In the genomic region with DNA sequence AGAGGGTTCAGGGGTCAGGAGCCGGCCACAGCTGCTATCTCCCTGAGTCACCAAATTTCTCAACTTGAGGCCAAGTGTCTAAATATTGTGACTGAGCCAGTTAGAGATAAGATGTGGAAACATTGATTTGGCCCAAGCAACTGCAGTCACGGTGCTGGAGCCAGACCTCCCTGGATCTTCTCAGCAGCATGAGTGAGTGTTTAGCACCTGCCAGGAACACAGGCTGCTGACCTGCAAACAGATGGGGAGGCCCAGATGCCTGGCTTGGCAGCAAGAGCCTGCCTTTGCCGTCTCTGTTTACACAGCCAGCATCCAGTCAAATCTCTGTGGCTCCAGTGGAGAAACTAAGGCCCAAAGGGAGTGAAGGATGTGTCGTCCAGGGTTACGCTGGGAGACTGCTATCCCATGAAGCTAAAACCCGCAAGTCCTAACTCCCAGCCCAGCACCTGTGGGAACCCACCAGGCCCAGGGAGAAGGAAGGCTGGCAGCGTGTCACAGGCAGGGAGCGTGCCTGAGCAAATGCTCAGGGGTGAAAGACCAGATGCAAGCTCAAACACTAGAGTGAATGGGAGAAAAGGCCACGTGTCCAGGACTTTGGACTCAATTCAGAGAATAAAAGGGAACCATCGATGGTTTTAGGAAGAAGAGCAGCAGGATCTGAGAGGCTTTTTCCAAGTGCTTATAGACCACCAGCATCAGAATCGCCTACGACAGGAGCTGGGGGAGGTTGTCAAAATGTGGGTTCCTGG, we compare ENCODE assay signal across 1 cellular context.
A peak's percentile ranks its signal among the peaks of the same experiment; 100 is the strongest.
TF ChIP-seq lines count a peak whose summit lies in the region.

No MANE protein-coding gene starts in this region.

TF ChIP-seq in HepG2, 621 proteins besides CTCF, POLR2A, EP300 and RAD21 (continued from another document and continues in another):
- TF ChIP-seq BRD4 (CRISPR knock-in tag; IDR thresholded peaks at IDR 0.05), result peak; percentile 75; the same call in 1 of the 2 replicates
- peak; percentile 61 for TF ChIP-seq JUND (CRISPR knock-in tag; IDR thresholded peaks at IDR 0.05)
- TF ChIP-seq HNRNPH1 (optimal IDR thresholded peaks at IDR 0.05; ENCODE audit: low read depth, low read length), result no peak
- TF ChIP-seq, protein P1, sequence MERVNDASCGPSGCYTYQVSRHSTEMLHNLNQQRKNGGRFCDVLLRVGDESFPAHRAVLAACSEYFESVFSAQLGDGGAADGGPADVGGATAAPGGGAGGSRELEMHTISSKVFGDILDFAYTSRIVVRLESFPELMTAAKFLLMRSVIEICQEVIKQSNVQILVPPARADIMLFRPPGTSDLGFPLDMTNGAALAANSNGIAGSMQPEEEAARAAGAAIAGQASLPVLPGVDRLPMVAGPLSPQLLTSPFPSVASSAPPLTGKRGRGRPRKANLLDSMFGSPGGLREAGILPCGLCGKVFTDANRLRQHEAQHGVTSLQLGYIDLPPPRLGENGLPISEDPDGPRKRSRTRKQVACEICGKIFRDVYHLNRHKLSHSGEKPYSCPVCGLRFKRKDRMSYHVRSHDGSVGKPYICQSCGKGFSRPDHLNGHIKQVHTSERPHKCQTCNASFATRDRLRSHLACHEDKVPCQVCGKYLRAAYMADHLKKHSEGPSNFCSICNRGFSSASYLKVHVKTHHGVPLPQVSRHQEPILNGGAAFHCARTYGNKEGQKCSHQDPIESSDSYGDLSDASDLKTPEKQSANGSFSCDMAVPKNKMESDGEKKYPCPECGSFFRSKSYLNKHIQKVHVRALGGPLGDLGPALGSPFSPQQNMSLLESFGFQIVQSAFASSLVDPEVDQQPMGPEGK (CRISPR knock-in tag; IDR thresholded peaks at IDR 0.05), result peak; percentile 70
- TF ChIP-seq ZSCAN21 (CRISPR knock-in tag; IDR thresholded peaks at IDR 0.05; ENCODE audit: borderline replicate concordance), result peak; percentile 92; the same call in 1 of the 2 replicates
- TF ChIP-seq, protein P2, sequence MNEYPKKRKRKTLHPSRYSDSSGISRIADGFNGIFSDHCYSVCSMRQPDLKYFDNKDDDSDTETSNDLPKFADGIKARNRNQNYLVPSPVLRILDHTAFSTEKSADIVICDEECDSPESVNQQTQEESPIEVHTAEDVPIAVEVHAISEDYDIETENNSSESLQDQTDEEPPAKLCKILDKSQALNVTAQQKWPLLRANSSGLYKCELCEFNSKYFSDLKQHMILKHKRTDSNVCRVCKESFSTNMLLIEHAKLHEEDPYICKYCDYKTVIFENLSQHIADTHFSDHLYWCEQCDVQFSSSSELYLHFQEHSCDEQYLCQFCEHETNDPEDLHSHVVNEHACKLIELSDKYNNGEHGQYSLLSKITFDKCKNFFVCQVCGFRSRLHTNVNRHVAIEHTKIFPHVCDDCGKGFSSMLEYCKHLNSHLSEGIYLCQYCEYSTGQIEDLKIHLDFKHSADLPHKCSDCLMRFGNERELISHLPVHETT (CRISPR knock-in tag; conservative IDR thresholded peaks at IDR 0.05), result peak; percentile 31; the same call in 1 of the 2 replicates
- no peak for TF ChIP-seq SRSF9 (IDR thresholded peaks at IDR 0.05; ENCODE audit: borderline replicate concordance, insufficient read depth, low read depth, low read length, poor library complexity, severe bottlenecking)
- TF ChIP-seq, protein P3, sequence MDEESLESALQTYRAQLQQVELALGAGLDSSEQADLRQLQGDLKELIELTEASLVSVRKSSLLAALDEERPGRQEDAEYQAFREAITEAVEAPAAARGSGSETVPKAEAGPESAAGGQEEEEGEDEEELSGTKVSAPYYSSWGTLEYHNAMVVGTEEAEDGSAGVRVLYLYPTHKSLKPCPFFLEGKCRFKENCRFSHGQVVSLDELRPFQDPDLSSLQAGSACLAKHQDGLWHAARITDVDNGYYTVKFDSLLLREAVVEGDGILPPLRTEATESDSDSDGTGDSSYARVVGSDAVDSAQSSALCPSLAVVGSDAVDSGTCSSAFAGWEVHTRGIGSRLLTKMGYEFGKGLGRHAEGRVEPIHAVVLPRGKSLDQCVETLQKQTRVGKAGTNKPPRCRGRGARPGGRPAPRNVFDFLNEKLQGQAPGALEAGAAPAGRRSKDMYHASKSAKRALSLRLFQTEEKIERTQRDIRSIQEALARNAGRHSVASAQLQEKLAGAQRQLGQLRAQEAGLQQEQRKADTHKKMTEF (CRISPR knock-in tag; IDR thresholded peaks at IDR 0.05), result peak; percentile 96
- peak; percentile 65 for TF ChIP-seq DNMT1 (CRISPR knock-in tag; IDR thresholded peaks at IDR 0.05)
- TF ChIP-seq ZKSCAN8 (CRISPR knock-in tag; IDR thresholded peaks at IDR 0.05; ENCODE audit: borderline replicate concordance), result peak; percentile 84; the same call in 1 of the 2 replicates
- TF ChIP-seq, protein P4, sequence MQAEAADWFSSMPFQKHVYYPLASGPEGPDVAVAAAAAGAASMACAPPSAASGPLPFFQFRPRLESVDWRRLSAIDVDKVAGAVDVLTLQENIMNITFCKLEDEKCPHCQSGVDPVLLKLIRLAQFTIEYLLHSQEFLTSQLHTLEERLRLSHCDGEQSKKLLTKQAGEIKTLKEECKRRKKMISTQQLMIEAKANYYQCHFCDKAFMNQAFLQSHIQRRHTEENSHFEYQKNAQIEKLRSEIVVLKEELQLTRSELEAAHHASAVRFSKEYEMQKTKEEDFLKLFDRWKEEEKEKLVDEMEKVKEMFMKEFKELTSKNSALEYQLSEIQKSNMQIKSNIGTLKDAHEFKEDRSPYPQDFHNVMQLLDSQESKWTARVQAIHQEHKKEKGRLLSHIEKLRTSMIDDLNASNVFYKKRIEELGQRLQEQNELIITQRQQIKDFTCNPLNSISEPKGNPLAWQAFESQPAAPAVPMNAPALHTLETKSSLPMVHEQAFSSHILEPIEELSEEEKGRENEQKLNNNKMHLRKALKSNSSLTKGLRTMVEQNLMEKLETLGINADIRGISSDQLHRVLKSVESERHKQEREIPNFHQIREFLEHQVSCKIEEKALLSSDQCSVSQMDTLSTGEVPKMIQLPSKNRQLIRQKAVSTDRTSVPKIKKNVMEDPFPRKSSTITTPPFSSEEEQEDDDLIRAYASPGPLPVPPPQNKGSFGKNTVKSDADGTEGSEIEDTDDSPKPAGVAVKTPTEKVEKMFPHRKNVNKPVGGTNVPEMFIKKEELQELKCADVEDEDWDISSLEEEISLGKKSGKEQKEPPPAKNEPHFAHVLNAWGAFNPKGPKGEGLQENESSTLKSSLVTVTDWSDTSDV (CRISPR knock-in tag; IDR thresholded peaks at IDR 0.05), result peak; percentile 96
- peak; percentile 92; the same call in 1 of the 2 replicates for TF ChIP-seq GTF3A (CRISPR knock-in tag; conservative IDR thresholded peaks at IDR 0.05)
- TF ChIP-seq, protein P5, sequence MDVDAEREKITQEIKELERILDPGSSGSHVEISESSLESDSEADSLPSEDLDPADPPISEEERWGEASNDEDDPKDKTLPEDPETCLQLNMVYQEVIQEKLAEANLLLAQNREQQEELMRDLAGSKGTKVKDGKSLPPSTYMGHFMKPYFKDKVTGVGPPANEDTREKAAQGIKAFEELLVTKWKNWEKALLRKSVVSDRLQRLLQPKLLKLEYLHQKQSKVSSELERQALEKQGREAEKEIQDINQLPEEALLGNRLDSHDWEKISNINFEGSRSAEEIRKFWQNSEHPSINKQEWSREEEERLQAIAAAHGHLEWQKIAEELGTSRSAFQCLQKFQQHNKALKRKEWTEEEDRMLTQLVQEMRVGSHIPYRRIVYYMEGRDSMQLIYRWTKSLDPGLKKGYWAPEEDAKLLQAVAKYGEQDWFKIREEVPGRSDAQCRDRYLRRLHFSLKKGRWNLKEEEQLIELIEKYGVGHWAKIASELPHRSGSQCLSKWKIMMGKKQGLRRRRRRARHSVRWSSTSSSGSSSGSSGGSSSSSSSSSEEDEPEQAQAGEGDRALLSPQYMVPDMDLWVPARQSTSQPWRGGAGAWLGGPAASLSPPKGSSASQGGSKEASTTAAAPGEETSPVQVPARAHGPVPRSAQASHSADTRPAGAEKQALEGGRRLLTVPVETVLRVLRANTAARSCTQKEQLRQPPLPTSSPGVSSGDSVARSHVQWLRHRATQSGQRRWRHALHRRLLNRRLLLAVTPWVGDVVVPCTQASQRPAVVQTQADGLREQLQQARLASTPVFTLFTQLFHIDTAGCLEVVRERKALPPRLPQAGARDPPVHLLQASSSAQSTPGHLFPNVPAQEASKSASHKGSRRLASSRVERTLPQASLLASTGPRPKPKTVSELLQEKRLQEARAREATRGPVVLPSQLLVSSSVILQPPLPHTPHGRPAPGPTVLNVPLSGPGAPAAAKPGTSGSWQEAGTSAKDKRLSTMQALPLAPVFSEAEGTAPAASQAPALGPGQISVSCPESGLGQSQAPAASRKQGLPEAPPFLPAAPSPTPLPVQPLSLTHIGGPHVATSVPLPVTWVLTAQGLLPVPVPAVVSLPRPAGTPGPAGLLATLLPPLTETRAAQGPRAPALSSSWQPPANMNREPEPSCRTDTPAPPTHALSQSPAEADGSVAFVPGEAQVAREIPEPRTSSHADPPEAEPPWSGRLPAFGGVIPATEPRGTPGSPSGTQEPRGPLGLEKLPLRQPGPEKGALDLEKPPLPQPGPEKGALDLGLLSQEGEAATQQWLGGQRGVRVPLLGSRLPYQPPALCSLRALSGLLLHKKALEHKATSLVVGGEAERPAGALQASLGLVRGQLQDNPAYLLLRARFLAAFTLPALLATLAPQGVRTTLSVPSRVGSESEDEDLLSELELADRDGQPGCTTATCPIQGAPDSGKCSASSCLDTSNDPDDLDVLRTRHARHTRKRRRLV (CRISPR knock-in tag; IDR thresholded peaks at IDR 0.05), result peak; percentile 81; the same call in 1 of the 2 replicates
- TF ChIP-seq MEF2D (CRISPR knock-in tag; IDR thresholded peaks at IDR 0.05), result peak; percentile 82; the same call in 1 of the 2 replicates
- peak; percentile 76; the same call in 1 of the 2 replicates for TF ChIP-seq ZNF510 (CRISPR knock-in tag; IDR thresholded peaks at IDR 0.05; ENCODE audit: low read depth)
- no peak for TF ChIP-seq MATR3 (CRISPR knock-in tag; IDR thresholded peaks at IDR 0.05)
- TF ChIP-seq, protein P6, sequence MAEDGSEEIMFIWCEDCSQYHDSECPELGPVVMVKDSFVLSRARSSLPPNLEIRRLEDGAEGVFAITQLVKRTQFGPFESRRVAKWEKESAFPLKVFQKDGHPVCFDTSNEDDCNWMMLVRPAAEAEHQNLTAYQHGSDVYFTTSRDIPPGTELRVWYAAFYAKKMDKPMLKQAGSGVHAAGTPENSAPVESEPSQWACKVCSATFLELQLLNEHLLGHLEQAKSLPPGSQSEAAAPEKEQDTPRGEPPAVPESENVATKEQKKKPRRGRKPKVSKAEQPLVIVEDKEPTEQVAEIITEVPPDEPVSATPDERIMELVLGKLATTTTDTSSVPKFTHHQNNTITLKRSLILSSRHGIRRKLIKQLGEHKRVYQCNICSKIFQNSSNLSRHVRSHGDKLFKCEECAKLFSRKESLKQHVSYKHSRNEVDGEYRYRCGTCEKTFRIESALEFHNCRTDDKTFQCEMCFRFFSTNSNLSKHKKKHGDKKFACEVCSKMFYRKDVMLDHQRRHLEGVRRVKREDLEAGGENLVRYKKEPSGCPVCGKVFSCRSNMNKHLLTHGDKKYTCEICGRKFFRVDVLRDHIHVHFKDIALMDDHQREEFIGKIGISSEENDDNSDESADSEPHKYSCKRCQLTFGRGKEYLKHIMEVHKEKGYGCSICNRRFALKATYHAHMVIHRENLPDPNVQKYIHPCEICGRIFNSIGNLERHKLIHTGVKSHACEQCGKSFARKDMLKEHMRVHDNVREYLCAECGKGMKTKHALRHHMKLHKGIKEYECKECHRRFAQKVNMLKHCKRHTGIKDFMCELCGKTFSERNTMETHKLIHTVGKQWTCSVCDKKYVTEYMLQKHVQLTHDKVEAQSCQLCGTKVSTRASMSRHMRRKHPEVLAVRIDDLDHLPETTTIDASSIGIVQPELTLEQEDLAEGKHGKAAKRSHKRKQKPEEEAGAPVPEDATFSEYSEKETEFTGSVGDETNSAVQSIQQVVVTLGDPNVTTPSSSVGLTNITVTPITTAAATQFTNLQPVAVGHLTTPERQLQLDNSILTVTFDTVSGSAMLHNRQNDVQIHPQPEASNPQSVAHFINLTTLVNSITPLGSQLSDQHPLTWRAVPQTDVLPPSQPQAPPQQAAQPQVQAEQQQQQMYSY (CRISPR knock-in tag; IDR thresholded peaks at IDR 0.05), result peak; percentile 83
- peak; percentile 95; the same call in 1 of the 2 replicates for TF ChIP-seq ZNF546 (CRISPR knock-in tag; conservative IDR thresholded peaks at IDR 0.05)
- peak; percentile 99 for TF ChIP-seq NRL (CRISPR knock-in tag; IDR thresholded peaks at IDR 0.05; ENCODE audit: borderline replicate concordance)
- peak; percentile 86 for TF ChIP-seq ZSCAN29 (CRISPR knock-in tag; conservative IDR thresholded peaks at IDR 0.05)
- no peak for TF ChIP-seq HDAC6 (IDR thresholded peaks at IDR 0.05; ENCODE audit: low read depth, low read length)
- TF ChIP-seq ZNF30 (CRISPR knock-in tag; IDR thresholded peaks at IDR 0.05), result peak; percentile 86; the same call in 1 of the 2 replicates
- TF ChIP-seq, protein P7, sequence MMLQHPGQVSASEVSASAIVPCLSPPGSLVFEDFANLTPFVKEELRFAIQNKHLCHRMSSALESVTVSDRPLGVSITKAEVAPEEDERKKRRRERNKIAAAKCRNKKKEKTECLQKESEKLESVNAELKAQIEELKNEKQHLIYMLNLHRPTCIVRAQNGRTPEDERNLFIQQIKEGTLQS (CRISPR knock-in tag; IDR thresholded peaks at IDR 0.05), result peak; percentile 94
- peak; percentile 94 for TF ChIP-seq HDAC2 (CRISPR knock-in tag; IDR thresholded peaks at IDR 0.05)
- peak; percentile 23; the same call in 1 of the 2 replicates for TF ChIP-seq ZNF431 (CRISPR knock-in tag; IDR thresholded peaks at IDR 0.05; ENCODE audit: borderline replicate concordance, low read depth)
- peak; percentile 69 for TF ChIP-seq PHF5A (CRISPR knock-in tag; IDR thresholded peaks at IDR 0.05; ENCODE audit: low read depth, unreplicated experiment)
- TF ChIP-seq ERF (CRISPR knock-in tag; IDR thresholded peaks at IDR 0.05), result peak; percentile 80
- TF ChIP-seq KLF6 (CRISPR knock-in tag; IDR thresholded peaks at IDR 0.05), result peak; percentile 86; the same call in 1 of the 2 replicates
- TF ChIP-seq, protein P8, sequence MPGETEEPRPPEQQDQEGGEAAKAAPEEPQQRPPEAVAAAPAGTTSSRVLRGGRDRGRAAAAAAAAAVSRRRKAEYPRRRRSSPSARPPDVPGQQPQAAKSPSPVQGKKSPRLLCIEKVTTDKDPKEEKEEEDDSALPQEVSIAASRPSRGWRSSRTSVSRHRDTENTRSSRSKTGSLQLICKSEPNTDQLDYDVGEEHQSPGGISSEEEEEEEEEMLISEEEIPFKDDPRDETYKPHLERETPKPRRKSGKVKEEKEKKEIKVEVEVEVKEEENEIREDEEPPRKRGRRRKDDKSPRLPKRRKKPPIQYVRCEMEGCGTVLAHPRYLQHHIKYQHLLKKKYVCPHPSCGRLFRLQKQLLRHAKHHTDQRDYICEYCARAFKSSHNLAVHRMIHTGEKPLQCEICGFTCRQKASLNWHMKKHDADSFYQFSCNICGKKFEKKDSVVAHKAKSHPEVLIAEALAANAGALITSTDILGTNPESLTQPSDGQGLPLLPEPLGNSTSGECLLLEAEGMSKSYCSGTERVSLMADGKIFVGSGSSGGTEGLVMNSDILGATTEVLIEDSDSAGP (CRISPR knock-in tag; IDR thresholded peaks at IDR 0.05; ENCODE audit: borderline replicate concordance), result peak; percentile 92; the same call in 1 of the 2 replicates
